1 cellular context compared by ENCODE assay signal in genomic region chr10:100481462-100482081, GRCh38.
TF ChIP-seq lines count a peak whose summit lies in the region.

No MANE protein-coding gene starts in this region.

TF ChIP-seq in HepG2, 621 proteins besides CTCF, POLR2A, EP300 and RAD21 (continued from another document and continues in another):
- TF ChIP-seq ZBTB10 (CRISPR knock-in tag; IDR thresholded peaks at IDR 0.05; ENCODE audit: borderline replicate concordance) (no peak), ETV5 (CRISPR knock-in tag; IDR thresholded peaks at IDR 0.05; ENCODE audit: borderline replicate concordance) (no peak), ZNF644 (CRISPR knock-in tag; IDR thresholded peaks at IDR 0.05; ENCODE audit: low read depth) (no peak), MYPOP (CRISPR knock-in tag; IDR thresholded peaks at IDR 0.05) (no peak), HNRNPH1 (optimal IDR thresholded peaks at IDR 0.05; ENCODE audit: low read depth, low read length) (no peak), HES4 (CRISPR knock-in tag; IDR thresholded peaks at IDR 0.05; ENCODE audit: borderline replicate concordance) (no peak), ZNF678 (CRISPR knock-in tag; IDR thresholded peaks at IDR 0.05) (no peak), ZFP62 (CRISPR knock-in tag; IDR thresholded peaks at IDR 0.05) (no peak), ZNF772 (CRISPR knock-in tag; IDR thresholded peaks at IDR 0.05) (no peak), TAF1 (CRISPR knock-in tag; IDR thresholded peaks at IDR 0.05) (no peak), GPBP1L1 (CRISPR knock-in tag; IDR thresholded peaks at IDR 0.05) (no peak), ZNF280D (CRISPR knock-in tag; IDR thresholded peaks at IDR 0.05) (no peak), POGK (CRISPR knock-in tag; conservative IDR thresholded peaks at IDR 0.05) (no peak), FLYWCH1 (CRISPR knock-in tag; IDR thresholded peaks at IDR 0.05) (no peak), CC2D1A (CRISPR knock-in tag; IDR thresholded peaks at IDR 0.05) (no peak), THAP11 (CRISPR knock-in tag; IDR thresholded peaks at IDR 0.05) (no peak), ZBTB8A (CRISPR knock-in tag; IDR thresholded peaks at IDR 0.05; ENCODE audit: borderline replicate concordance, low read depth) (no peak), SMARCC2 (IDR thresholded peaks at IDR 0.05) (no peak), SMARCE1 (IDR thresholded peaks at IDR 0.05; ENCODE audit: borderline replicate concordance) (no peak), ZNF512B (CRISPR knock-in tag; IDR thresholded peaks at IDR 0.05; ENCODE audit: borderline replicate concordance) (peak; percentile 21; the same call in 1 of the 2 replicates), TEAD2 (CRISPR knock-in tag; IDR thresholded peaks at IDR 0.05) (no peak), IRX3 (CRISPR knock-in tag; IDR thresholded peaks at IDR 0.05; ENCODE audit: borderline replicate concordance, low read depth) (no peak), KDM1A (CRISPR knock-in tag; IDR thresholded peaks at IDR 0.05) (no peak), NR1H2 (CRISPR knock-in tag; IDR thresholded peaks at IDR 0.05; ENCODE audit: borderline replicate concordance, low read depth) (no peak), AHR (CRISPR knock-in tag; IDR thresholded peaks at IDR 0.05) (no peak), ZNF317 (CRISPR knock-in tag; IDR thresholded peaks at IDR 0.05) (no peak), RXRB (CRISPR knock-in tag; IDR thresholded peaks at IDR 0.05; ENCODE audit: borderline replicate concordance) (no peak), SNAPC4 (CRISPR knock-in tag; IDR thresholded peaks at IDR 0.05) (no peak), TP53 (CRISPR knock-in tag; conservative IDR thresholded peaks at IDR 0.05) (no peak), GLMP (CRISPR knock-in tag; IDR thresholded peaks at IDR 0.05; ENCODE audit: borderline replicate concordance) (no peak), MAFK (conservative IDR thresholded peaks at IDR 0.05 in 1 of 2, IDR thresholded peaks at IDR 0.05 in 1 of 2; ENCODE audit: low read length in 2 of 2) (no peak), NFE2L2 (IDR thresholded peaks at IDR 0.05; ENCODE audit: low read length) (no peak), RBFOX2 (IDR thresholded peaks at IDR 0.05; ENCODE audit: low read depth, low read length) (no peak), ATF1 (CRISPR knock-in tag; IDR thresholded peaks at IDR 0.05) (peak; percentile 95), TCF12 (IDR thresholded peaks at IDR 0.05) (no peak), TCF12 (CRISPR knock-in tag; IDR thresholded peaks at IDR 0.05) (no peak), CEBPB (IDR thresholded peaks at IDR 0.05; ENCODE audit: borderline replicate concordance, low read depth, low read length) (no peak), MAX (IDR thresholded peaks at IDR 0.05) (peak; percentile 63), CREM (IDR thresholded peaks at IDR 0.05) (peak; percentile 93), CREM (CRISPR knock-in tag; IDR thresholded peaks at IDR 0.05) (peak; percentile 51; the same call in 1 of the 2 replicates)
